In genomic region chrX:9458516-9459078, GRCh38 we compare ENCODE assay signal across 18 cellular contexts.
"Had no signal": no experiment of that assay in that cellular context is flagged by ENCODE, and none has a peak within 500 bp of the region (broad histone marks: within the 10 kb centered on the region; RNA-seq: fewer than 3 reads in every experiment).

No MANE protein-coding gene starts in this region.

- H3K27me3 ChIP-seq: adrenal gland, esophagus squamous epithelium, thyroid gland had no signal

- H3K27ac Mint-ChIP-seq: activated CD4-positive, alpha-beta memory T cell treated with anti-CD3 and anti-CD28 coated beads, Interleukin-2, amount 10 ng/mL, durations not matched to agents 7 days and 5 days; activated CD4-positive, alpha-beta T cell treated with anti-CD3 and anti-CD28 coated beads for 36 hours; activated CD8-positive, alpha-beta memory T cell treated with anti-CD3 and anti-CD28 coated beads, Interleukin-2, amount 10 ng/mL, durations not matched to agents 7 days and 5 days; activated naive CD4-positive, alpha-beta T cell treated with anti-CD3 and anti-CD28 coated beads, Interleukin-2, amount 10 ng/mL, durations not matched to agents 7 days and 5 days; activated T-helper 2 cell treated with anti-CD3 and anti-CD28 coated beads, Interferon-gamma antibody, Interleukin-2, Interleukin-4, amounts not matched to agents 10 μg/mL and 5 μg/mL and 100 μg/mL, durations not matched to agents 14 hours and 24 hours and 36 hours; memory B cell; stimulated activated naive B cell treated with anti-CD40 and anti-IgM and Interleukin-4, amounts not matched to agents 10 μg/mL and 1 μg/mL and 100 μg/mL, for 72 hours had no signal

- H3K27ac ChIP-seq: adrenal gland, esophagus squamous epithelium, parathyroid adenoma, spleen, thyroid gland, VCaP had no signal

- H3K36me3 ChIP-seq: adrenal gland, esophagus squamous epithelium, spleen, thyroid gland had no signal

- DNase-seq: activated CD4-positive, alpha-beta memory T cell treated with anti-CD3 and anti-CD28 coated beads, Interleukin-2, amount 10 ng/mL, durations not matched to agents 7 days and 5 days; activated CD8-positive, alpha-beta memory T cell treated with anti-CD3 and anti-CD28 coated beads, Interleukin-2, amount 10 ng/mL, durations not matched to agents 7 days and 5 days; activated naive CD4-positive, alpha-beta T cell treated with anti-CD3 and anti-CD28 coated beads, Interleukin-2, amount 10 ng/mL, durations not matched to agents 7 days and 5 days; adrenal gland; dermis blood vessel endothelial cell; effector memory CD4-positive, alpha-beta T cell; esophagus squamous epithelium; spleen; stimulated activated CD4-positive, alpha-beta T cell treated with anti-CD3 and anti-CD28 coated beads, Interleukin-4, amount 100 ng/mL, for 4 hours; stimulated activated naive B cell treated with anti-CD40 and anti-IgM and Interleukin-4, amounts not matched to agents 10 μg/mL and 1 μg/mL and 100 μg/mL, for 72 hours; thyroid gland had no signal

- H3K9me3 ChIP-seq: adrenal gland, esophagus squamous epithelium, spleen, thyroid gland had no signal

- H3K36me3 Mint-ChIP-seq: activated CD8-positive, alpha-beta memory T cell treated with anti-CD3 and anti-CD28 coated beads, Interleukin-2, amount 10 ng/mL, durations not matched to agents 7 days and 5 days; memory B cell; stimulated activated naive B cell treated with anti-CD40 and anti-IgM and Interleukin-4, amounts not matched to agents 10 μg/mL and 1 μg/mL and 100 μg/mL, for 72 hours; T-cell had no signal

- ATAC-seq: activated CD4-positive, alpha-beta T cell treated with anti-CD3 and anti-CD28 coated beads for 36 hours; activated CD8-positive, alpha-beta memory T cell treated with anti-CD3 and anti-CD28 coated beads, Interleukin-2, amount 10 ng/mL, durations not matched to agents 7 days and 5 days; SK-N-SH treated with all-trans-retinoic acid at 6 μM for 48 hours; stimulated activated naive B cell treated with anti-CD40 and anti-IgM and Interleukin-4, amounts not matched to agents 10 μg/mL and 1 μg/mL and 100 μg/mL, for 72 hours; T-cell had no signal

- H3K27me3 Mint-ChIP-seq: activated CD4-positive, alpha-beta memory T cell treated with anti-CD3 and anti-CD28 coated beads, Interleukin-2, amount 10 ng/mL, durations not matched to agents 7 days and 5 days; activated CD4-positive, alpha-beta T cell treated with anti-CD3 and anti-CD28 coated beads for 36 hours; activated CD8-positive, alpha-beta memory T cell treated with anti-CD3 and anti-CD28 coated beads, Interleukin-2, amount 10 ng/mL, durations not matched to agents 7 days and 5 days; activated naive CD4-positive, alpha-beta T cell treated with anti-CD3 and anti-CD28 coated beads, Interleukin-2, amount 10 ng/mL, durations not matched to agents 7 days and 5 days; memory B cell; T-cell had no signal

- H3K9me3 Mint-ChIP-seq: activated CD4-positive, alpha-beta memory T cell treated with anti-CD3 and anti-CD28 coated beads, Interleukin-2, amount 10 ng/mL, durations not matched to agents 7 days and 5 days; activated naive CD4-positive, alpha-beta T cell treated with anti-CD3 and anti-CD28 coated beads, Interleukin-2, amount 10 ng/mL, durations not matched to agents 7 days and 5 days; activated T-helper 2 cell treated with anti-CD3 and anti-CD28 coated beads, Interferon-gamma antibody, Interleukin-2, Interleukin-4, amounts not matched to agents 10 μg/mL and 5 μg/mL and 100 μg/mL, durations not matched to agents 14 hours and 24 hours and 36 hours; memory B cell; stimulated activated naive B cell treated with anti-CD40 and anti-IgM and Interleukin-4, amounts not matched to agents 10 μg/mL and 1 μg/mL and 100 μg/mL, for 72 hours; T-cell had no signal

- H3K4me3 ChIP-seq: adrenal gland, esophagus squamous epithelium, spleen, thyroid gland had no signal

- H3K4me3 Mint-ChIP-seq: activated CD4-positive, alpha-beta memory T cell treated with anti-CD3 and anti-CD28 coated beads, Interleukin-2, amount 10 ng/mL, durations not matched to agents 7 days and 5 days; activated CD4-positive, alpha-beta T cell treated with anti-CD3 and anti-CD28 coated beads for 36 hours; activated CD8-positive, alpha-beta memory T cell treated with anti-CD3 and anti-CD28 coated beads, Interleukin-2, amount 10 ng/mL, durations not matched to agents 7 days and 5 days; activated naive CD4-positive, alpha-beta T cell treated with anti-CD3 and anti-CD28 coated beads, Interleukin-2, amount 10 ng/mL, durations not matched to agents 7 days and 5 days; memory B cell; stimulated activated naive B cell treated with anti-CD40 and anti-IgM and Interleukin-4, amounts not matched to agents 10 μg/mL and 1 μg/mL and 100 μg/mL, for 72 hours; T-cell had no signal
